In genomic region chr5:77971965-77972544, GRCh38 we compare ENCODE assay signal across 8 cellular contexts.
DNase-seq lines count a peak whose midpoint lies in the region; ATAC-seq and TF ChIP-seq lines count a peak whose summit lies in the region.

No MANE protein-coding gene starts in this region.

- no peak overlapping the region for H3K27ac Mint-ChIP-seq in activated B cell treated with CpG ODN at 0.5 μM for 24 hours

- POLR2A ChIA-PET in activated B cell treated with CpG ODN at 0.5 μM for 24 hours (lab: Charles Lee): no interaction called here

- intact Hi-C loops in left ventricle myocardium inferior (cut with micrococcal nuclease) (no loop called here), Right ventricle myocardium superior (cut with DNase I) (no loop called here), activated B cell treated with CpG ODN at 0.5 μM for 24 hours (cut with micrococcal nuclease) (loop anchor here (1.0 to 5.0 kb wide), 4 partner anchors 105 to 327 kb away; partner anchors contain the start of gene TBCA), right lobe of liver (cut with DNase I) (no loop called here), aorta (cut with DNase I) (no loop called here)

- peaks cover 91% of the 10 kb centered on the region for H3K27me3 ChIP-seq in left ventricle myocardium inferior (ENCODE audit: low read depth)
- peaks cover 0 to 23% of the 10 kb centered on the region in 2 donors for H3K27me3 ChIP-seq in right lobe of liver
- H3K27me3 ChIP-seq in aorta (ENCODE audit: control insufficient read depth in 1 of 2, insufficient read depth in 2 of 2, low read length in 1 of 2): peaks cover 0 to 1% of the 10 kb centered on the region in 2 donors

- DNase-seq in left ventricle myocardium inferior (no peak), Right ventricle myocardium superior (no peak), activated B cell treated with CpG ODN at 0.5 μM for 24 hours (no peak), right lobe of liver (no peak), aorta (no peak), HuH-7 (ENCODE audit: low spot score) (no peak), HuH-7.5 (ENCODE audit: low spot score) (no peak)

- peak overlapping the region; percentile 69 for H3K4me3 Mint-ChIP-seq in activated B cell treated with CpG ODN at 0.5 μM for 24 hours

- H3K9me3 Mint-ChIP-seq in activated B cell treated with CpG ODN at 0.5 μM for 24 hours: no peaks in the 10 kb centered on the region

- TF ChIP-seq POLR2A in right lobe of liver (IDR thresholded peaks at IDR 0.05): no peak

- CTCF ChIA-PET in activated B cell treated with CpG ODN at 0.5 μM for 24 hours (lab: Charles Lee): no interaction called here

- H3K4me1 Mint-ChIP-seq in activated B cell treated with CpG ODN at 0.5 μM for 24 hours: peaks cover 17% of the 10 kb centered on the region

- WGBS in right lobe of liver (ENCODE audit: insufficient coverage, low coverage, low lambda C conversion rate, missing lambda C conversion rate): 21% methylated on average over 13 of the region's 15 CpGs
- 31 to 40% methylated on average over 15 of the region's 15 CpGs for WGBS in aorta, 2 donors

- H3K36me3 Mint-ChIP-seq in activated B cell treated with CpG ODN at 0.5 μM for 24 hours (ENCODE audit: low read depth): no peaks in the 10 kb centered on the region

- H3K27ac ChIP-seq in left ventricle myocardium inferior (replicated peaks) (no peak overlapping the region), right lobe of liver (no peak overlapping the region), aorta (ENCODE audit: low read depth in 1 of 2, low read length in 2 of 2) (no peak overlapping the region)

- H3K27me3 Mint-ChIP-seq in activated B cell treated with CpG ODN at 0.5 μM for 24 hours: peaks cover 45% of the 10 kb centered on the region

- H3K9me3 ChIP-seq in left ventricle myocardium inferior (replicated peaks) (no peaks in the 10 kb centered on the region), right lobe of liver (no peaks in the 10 kb centered on the region), aorta (ENCODE audit: control insufficient read depth, low read length) (no peaks in the 10 kb centered on the region)

- no peak for TF ChIP-seq CTCF in left ventricle myocardium inferior (IDR thresholded peaks at IDR 0.05; ENCODE audit: borderline replicate concordance)
- no peak for TF ChIP-seq CTCF in activated B cell treated with CpG ODN at 0.5 μM for 24 hours (IDR thresholded peaks at IDR 0.05)
- no peak for TF ChIP-seq CTCF in right lobe of liver (IDR thresholded peaks at IDR 0.05)

- H3K36me3 ChIP-seq in left ventricle myocardium inferior (no peaks in the 10 kb centered on the region), right lobe of liver (no peaks in the 10 kb centered on the region), aorta (ENCODE audit: control insufficient read depth in 1 of 2, insufficient read depth in 2 of 2, low read length in 1 of 2) (no peaks in the 10 kb centered on the region)

- ATAC-seq in Right ventricle myocardium superior (ENCODE audit: poor library complexity) (no peak), activated B cell treated with CpG ODN at 0.5 μM for 24 hours (ENCODE audit: low read depth) (no peak), right lobe of liver (peak in 3 of 4 donors; percentile 18 to 33 (median 25)), aorta (ENCODE audit: low FRiP score) (no peak), HG02840 (IDR thresholded peaks at IDR 0.05; ENCODE audit: low FRiP score, unreplicated experiment) (no peak)

- H3K4me1 ChIP-seq in left ventricle myocardium inferior (peaks cover 21% of the 10 kb centered on the region), right lobe of liver (peaks cover 0 to 15% (median 4%) of the 10 kb centered on the region in 4 donors), aorta (ENCODE audit: control insufficient read depth in 1 of 2, insufficient read depth in 2 of 2, low read length in 2 of 2) (no peaks in the 10 kb centered on the region)

- H3K4me3 ChIP-seq in left ventricle myocardium inferior (peak overlapping the region; percentile 57), right lobe of liver (peak overlapping the region in 2 of 3 donors; percentile 21 to 22), aorta (ENCODE audit: low read length in 2 of 2) (peak overlapping the region; percentile 4 to 37)

Comparison
In these comparisons a context has a peak if more than half of its experiments do, and no peak if none do; other contexts are left out.
1. ATAC-seq: peak in right lobe of liver (3 of 4); none in Right ventricle myocardium superior (single experiment), activated B cell treated with CpG ODN at 0.5 μM for 24 hours (single experiment), aorta (single experiment) and HG02840 (single experiment).
2. Peak in every context shown above with its lines, with median percentiles within 50 percentile points of each other: H3K4me3 ChIP-seq.